Comparison of ENCODE assay signal across 1 cellular context in the genomic region with DNA sequence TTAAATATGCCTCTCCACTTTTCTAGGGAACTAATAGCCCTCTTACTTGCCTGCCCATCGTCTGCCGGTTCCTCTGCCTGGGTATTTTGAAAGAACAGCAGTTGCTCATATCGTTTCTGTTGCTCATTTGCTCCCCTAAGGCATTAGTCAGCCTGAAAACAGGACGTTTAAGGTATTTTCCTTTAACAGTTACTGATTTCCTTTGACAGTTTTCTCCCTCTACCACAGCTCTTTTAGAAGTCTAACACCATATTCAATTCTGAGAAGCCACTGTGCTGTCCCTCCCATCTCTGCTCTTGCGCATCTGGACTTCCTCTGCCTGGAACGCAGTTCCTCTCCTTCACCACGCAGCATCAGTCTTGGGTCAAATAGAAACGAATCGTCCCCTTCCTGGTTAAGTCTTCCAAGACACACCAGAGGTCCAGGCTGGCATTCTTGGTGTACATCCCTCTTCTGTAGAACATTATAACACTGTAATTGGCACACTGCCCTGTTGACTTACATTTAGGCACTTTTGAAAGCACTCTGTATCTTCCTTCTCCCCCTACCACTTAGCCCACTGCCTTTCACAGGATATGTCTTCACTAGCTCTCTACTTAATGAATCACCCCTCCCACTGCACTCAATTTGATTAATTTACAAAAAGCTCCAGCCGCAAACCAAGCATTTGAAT.
TF ChIP-seq lines count a peak whose summit lies in the region.

No MANE protein-coding gene starts in this region.

TF ChIP-seq in WTC11, 78 proteins besides CTCF, POLR2A, EP300 and RAD21 (continued from another document):
- TF ChIP-seq, protein P1, sequence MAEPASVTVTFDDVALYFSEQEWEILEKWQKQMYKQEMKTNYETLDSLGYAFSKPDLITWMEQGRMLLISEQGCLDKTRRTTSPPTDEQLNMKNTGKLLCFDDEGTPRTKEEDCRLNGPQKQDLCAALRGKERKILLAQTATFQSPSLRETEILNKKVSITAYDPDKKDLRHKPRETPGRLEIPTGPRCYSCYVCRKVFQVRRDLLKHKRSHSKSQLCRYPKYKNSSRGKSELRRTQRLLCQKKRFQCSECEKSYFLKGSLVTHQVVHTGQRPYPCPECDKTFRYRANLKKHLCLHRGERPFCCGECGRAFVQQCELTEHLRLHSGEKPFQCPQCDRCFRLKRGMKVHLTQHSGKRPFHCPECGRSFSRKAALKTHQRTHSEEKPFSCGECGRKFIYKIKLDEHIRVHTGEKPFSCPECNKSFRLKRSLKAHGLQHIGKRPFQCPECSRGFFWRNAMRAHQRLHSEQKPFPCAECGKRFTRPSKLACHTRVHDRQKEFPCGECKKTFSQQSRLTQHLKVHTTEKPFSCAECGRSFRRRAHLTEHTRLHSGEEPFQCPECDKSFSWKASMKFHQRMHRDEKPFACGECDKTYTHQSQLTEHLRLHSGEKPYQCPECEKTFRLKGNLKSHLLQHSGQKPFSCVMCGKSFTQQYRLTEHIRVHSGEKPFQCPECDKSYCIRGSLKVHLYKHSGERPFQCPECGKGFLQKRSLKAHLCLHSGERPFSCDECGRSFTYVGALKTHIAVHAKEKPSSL (CRISPR knock-in tag; conservative IDR thresholded peaks at IDR 0.05), result no peak
- TF ChIP-seq PRRX2 (CRISPR knock-in tag; IDR thresholded peaks at IDR 0.05) (no peak), SP1 (CRISPR knock-in tag; conservative IDR thresholded peaks at IDR 0.05) (no peak), MXD4 (CRISPR knock-in tag; IDR thresholded peaks at IDR 0.05; ENCODE audit: borderline replicate concordance) (no peak), NFYB (CRISPR knock-in tag; conservative IDR thresholded peaks at IDR 0.05; ENCODE audit: low read depth) (no peak), ZNF219 (CRISPR knock-in tag; IDR thresholded peaks at IDR 0.05; ENCODE audit: borderline replicate concordance) (no peak)
- TF ChIP-seq, protein P2, sequence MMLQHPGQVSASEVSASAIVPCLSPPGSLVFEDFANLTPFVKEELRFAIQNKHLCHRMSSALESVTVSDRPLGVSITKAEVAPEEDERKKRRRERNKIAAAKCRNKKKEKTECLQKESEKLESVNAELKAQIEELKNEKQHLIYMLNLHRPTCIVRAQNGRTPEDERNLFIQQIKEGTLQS (CRISPR knock-in tag; conservative IDR thresholded peaks at IDR 0.05), result no peak
- TF ChIP-seq, protein P3, sequence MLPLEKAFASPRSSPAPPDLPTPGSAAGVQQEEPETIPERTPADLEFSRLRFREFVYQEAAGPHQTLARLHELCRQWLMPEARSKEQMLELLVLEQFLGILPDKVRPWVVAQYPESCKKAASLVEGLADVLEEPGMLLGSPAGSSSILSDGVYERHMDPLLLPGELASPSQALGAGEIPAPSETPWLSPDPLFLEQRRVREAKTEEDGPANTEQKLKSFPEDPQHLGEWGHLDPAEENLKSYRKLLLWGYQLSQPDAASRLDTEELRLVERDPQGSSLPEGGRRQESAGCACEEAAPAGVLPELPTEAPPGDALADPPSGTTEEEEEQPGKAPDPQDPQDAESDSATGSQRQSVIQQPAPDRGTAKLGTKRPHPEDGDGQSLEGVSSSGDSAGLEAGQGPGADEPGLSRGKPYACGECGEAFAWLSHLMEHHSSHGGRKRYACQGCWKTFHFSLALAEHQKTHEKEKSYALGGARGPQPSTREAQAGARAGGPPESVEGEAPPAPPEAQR (CRISPR knock-in tag; IDR thresholded peaks at IDR 0.05), result no peak
